Comparison of ENCODE assay signal across 1 cellular context in genomic region chr2:191811807-191812602, GRCh38.
TF ChIP-seq lines count a peak whose summit lies in the region.

No MANE protein-coding gene starts in this region.

TF ChIP-seq in IMR-90, 13 proteins besides CTCF, POLR2A, EP300 and RAD21:
- TF ChIP-seq ELK1 (IDR thresholded peaks at IDR 0.05; ENCODE audit: borderline replicate concordance, low read depth, low read length) (no peak), SMC3 (IDR thresholded peaks at IDR 0.05; ENCODE audit: low read depth, low read length) (peak; percentile 100), NFE2L2 (IDR thresholded peaks at IDR 0.05; ENCODE audit: low read depth, low read length) (no peak)
